Comparison of ENCODE assay signal across 35 cellular contexts in the genomic region with DNA sequence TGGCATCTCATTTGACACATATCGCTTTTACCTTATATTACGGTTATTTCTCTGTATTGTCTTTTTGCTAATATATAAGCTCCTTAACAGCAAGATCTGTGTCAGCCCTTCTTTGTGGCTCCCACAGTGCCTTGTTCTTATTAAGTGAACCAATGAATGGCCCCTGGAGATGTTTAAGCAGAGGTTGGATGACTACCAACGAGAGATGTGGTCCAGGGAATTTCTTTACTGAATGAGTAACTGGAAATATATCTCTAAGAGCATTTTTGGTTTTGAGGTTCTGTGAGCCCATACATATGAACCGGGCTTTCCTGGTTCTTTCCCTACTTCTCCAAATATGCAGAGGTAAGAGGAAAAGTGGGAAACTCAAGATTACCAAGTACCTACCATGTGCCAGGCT. TPM values are rescaled to one million over a fixed set of nuclear protein-coding genes. Genes with fewer than 3 reads are reported as not detected.
DNase-seq lines count a peak whose midpoint lies in the region; ATAC-seq and TF ChIP-seq lines count a peak whose summit lies in the region.
"Had no signal": no experiment of that assay in that cellular context is flagged by ENCODE, and none has a peak within 500 bp of the region (broad histone marks: within the 10 kb centered on the region; RNA-seq: fewer than 3 reads in every experiment).

No MANE protein-coding gene starts in this region.

- CTCF ChIA-PET in GM10248 (lab: Yijun Ruan, JAX), result interaction anchor here (0.7 to 10.0 kb wide), 3 partner anchors 24 to 50 kb away, joined by 3 to 398 read pairs (median 10); no protein-coding TSS in a partner anchor

- no peaks in the 10 kb centered on the region for H3K9me3 ChIP-seq in esophagus squamous epithelium
- H3K9me3 ChIP-seq: body of pancreas, gastrocnemius medialis, suprapubic skin had no signal

- 39 to 41% methylated on average over 4 of the region's 4 CpGs for WGBS in esophagus squamous epithelium, 2 donors

- H3K27me3 ChIP-seq in esophagus squamous epithelium, result peaks cover 0 to 95% (median 4%) of the 10 kb centered on the region in 4 donors
- H3K27me3 ChIP-seq: body of pancreas had no signal

- no peak overlapping the region for H3K4me3 ChIP-seq in AG10803 (ENCODE audit: low read length)
- H3K4me3 ChIP-seq in choroid plexus epithelial cell (ENCODE audit: low read depth, low read length), result no peak overlapping the region
- no peak overlapping the region for H3K4me3 ChIP-seq in esophagus squamous epithelium
- H3K4me3 ChIP-seq: body of pancreas, gastrocnemius medialis, neural progenitor cell, suprapubic skin had no signal

- ATAC-seq in GM18517 (IDR thresholded peaks at IDR 0.05; ENCODE audit: unreplicated experiment), result no peak
- ATAC-seq: activated CD8-positive, alpha-beta memory T cell treated with anti-CD3 and anti-CD28 coated beads, Interleukin-2, amount 10 ng/mL, durations not matched to agents 7 days and 5 days; body of pancreas; esophagus mucosa; gastrocnemius medialis; left lobe of liver; Right ventricle myocardium inferior; SK-N-SH treated with all-trans-retinoic acid at 6 μM for 48 hours had no signal

- intact Hi-C loops in esophagus squamous epithelium (cut with DNase I), result loop anchor here (5.0 kb wide), 1 partner anchor 44 kb away; no protein-coding TSS in a partner anchor

- no peak for TF ChIP-seq CTCF in AG10803 (conservative IDR thresholded peaks at IDR 0.05; ENCODE audit: low read length)
- no peak for TF ChIP-seq CTCF in choroid plexus epithelial cell (conservative IDR thresholded peaks at IDR 0.05; ENCODE audit: low read depth, low read length)
- no peak for TF ChIP-seq CTCF in esophagus squamous epithelium (IDR thresholded peaks at IDR 0.05)
- no peak for TF ChIP-seq CTCF in GM10248 (IDR thresholded peaks at IDR 0.05; ENCODE audit: control extremely low read depth, extremely low read depth, low read depth, missing control alignments)

- no peaks in the 10 kb centered on the region for H3K4me1 ChIP-seq in esophagus squamous epithelium
- H3K4me1 ChIP-seq: body of pancreas, gastrocnemius medialis, parathyroid adenoma, suprapubic skin had no signal

- POLR2A ChIA-PET in GM10248 (lab: Yijun Ruan, JAX), result no interaction called here

- TF ChIP-seq POLR2A in esophagus squamous epithelium (IDR thresholded peaks at IDR 0.05), result no peak

- DNase-seq in AG10803 (ENCODE audit: low read depth) (peak; percentile 79), LHCN-M2 (ENCODE audit: low read depth) (peak; percentile 21), choroid plexus epithelial cell (ENCODE audit: low read depth) (peak; percentile 13), renal cortical epithelial cell (ENCODE audit: low read depth) (peak; percentile 38), esophagus squamous epithelium (lab: John Stamatoyannopoulos, UW) (no peak), GM10248 (ENCODE audit: extremely low spot score) (no peak), SIG-M5 treated with dmso at 0.1 percent for 504 hours (lab: John Stamatoyannopoulos, UW; ENCODE audit: unreplicated experiment) (no peak)
- DNase-seq: activated CD4-positive, CD25-positive, alpha-beta regulatory T cell; activated CD8-positive, alpha-beta memory T cell treated with anti-CD3 and anti-CD28 coated beads, Interleukin-2, amount 10 ng/mL, durations not matched to agents 7 days and 5 days; activated T-cell treated with anti-CD3 and anti-CD28 coated beads, Interleukin-2, amount 50 U/mL, for 48 hours; body of pancreas; CD8-positive, alpha-beta memory T cell; cerebellar nuclear complex; DMS 273 treated with DMSO at 0.1 percent for 48 hours; gastrocnemius medialis; hippocampal formation; Kasumi-1; mesenchymal stem cell; MV-4-11; NCI-H146; small intestine; stimulated activated naive CD4-positive, alpha-beta T cell had no signal

- no peaks in the 10 kb centered on the region for H3K36me3 ChIP-seq in esophagus squamous epithelium
- H3K36me3 ChIP-seq: gastrocnemius medialis, neural progenitor cell, suprapubic skin had no signal

- no peak overlapping the region for H3K27ac ChIP-seq in esophagus squamous epithelium
- H3K27ac ChIP-seq: body of pancreas, gastrocnemius medialis, neural progenitor cell, parathyroid adenoma, suprapubic skin had no signal

RNA-seq across cellular contexts. Expression of a gene that starts 23.5 kb away (rescaled TPM):
- total RNA-seq in LHCN-M2 (2014; rRNA removed), result 49.0 and 69.4 TPM in 2 replicates
- polyA plus RNA-seq in LHCN-M2 (2012), result 74.8 TPM
- 70.5 and 129 TPM in 2 replicates for total RNA-seq in renal cortical epithelial cell
- 100 to 1,000 TPM in 1 of 4 donors, 10 to 100 TPM in 3; 29.5 to 159 (median 52.2) TPM for total RNA-seq in esophagus squamous epithelium

RNA-seq across cellular contexts. Expression of a gene that starts 27.9 kb away (rescaled TPM):
- total RNA-seq in LHCN-M2 (2014; rRNA removed) (412 and 417 TPM in 2 replicates), renal cortical epithelial cell (102 and 104 TPM in 2 replicates), esophagus squamous epithelium (100 to 1,000 TPM; 240 to 303 (median 268) TPM)
- 531 TPM for polyA plus RNA-seq in LHCN-M2 (2012)

RNA-seq across cellular contexts. Expression of a gene that starts 48.0 kb away (rescaled TPM):
- total RNA-seq in LHCN-M2 (2014; rRNA removed) (not detected in 2 replicates), renal cortical epithelial cell (not detected in 2 replicates), esophagus squamous epithelium (not detected)
- not detected for polyA plus RNA-seq in LHCN-M2 (2012)
- total RNA-seq: A673; activated CD8-positive, alpha-beta memory T cell treated with anti-CD3 and anti-CD28 coated beads, Interleukin-2, amount 10 ng/mL, durations not matched to agents 7 days and 5 days; body of pancreas; CD8-positive, alpha-beta memory T cell; dermis microvascular lymphatic vessel endothelial cell; esophagus mucosa; gastrocnemius medialis; H4; left lobe of liver; suprapubic skin; ureter had no signal
- polyA plus RNA-seq: BJ; CD8-positive, alpha-beta memory T cell; small intestine had no signal

Comparison
In these comparisons a context has a peak if more than half of its experiments do, and no peak if none do; other contexts are left out.
1. DNase-seq: peak in AG10803 (single experiment), LHCN-M2 (single experiment), choroid plexus epithelial cell (single experiment) and renal cortical epithelial cell (single experiment); none in esophagus squamous epithelium (single experiment), GM10248 (single experiment) and SIG-M5 treated with dmso at 0.1 percent for 504 hours (single experiment).